1 cellular context compared by ENCODE assay signal in genomic region chr12:57623811-57624390, GRCh38.
TF ChIP-seq lines count a peak whose summit lies in the region.

No MANE protein-coding gene starts in this region.

TF ChIP-seq in K562, 482 proteins besides CTCF, POLR2A, EP300 and RAD21:
- no peak for TF ChIP-seq HMG20B (CRISPR knock-in tag; IDR thresholded peaks at IDR 0.05)
- TF ChIP-seq SPI1 (IDR thresholded peaks at IDR 0.05; ENCODE audit: borderline replicate concordance, low read depth, low read length): 0 out of 2 replicates have a peak, but pooled peaks have one; percentile 25
